ENCODE assay signal across 8 cellular contexts in genomic region chr13:108269601-108270328, GRCh38.
DNase-seq lines count a peak whose midpoint lies in the region; ATAC-seq lines count a peak whose summit lies in the region.

Gene TNFSF13B (plus strand): TSS chr13:108269718. CDS start chr13:108269896, 178 bp downstream.

- H3K9me3 Mint-ChIP-seq in dendritic cell treated with granulocyte-macrophage colony-stimulating factor and Interleukin-4, amounts not matched to agents 40 ng/mL and 50 ng/mL, for 4 days: no peaks in the 10 kb centered on the region
- no peaks in the 10 kb centered on the region for H3K9me3 Mint-ChIP-seq in memory B cell
- no peaks in the 10 kb centered on the region for H3K9me3 Mint-ChIP-seq in stimulated activated memory B cell treated with anti-CD40 and anti-IgM and Interleukin-4, amounts not matched to agents 10 μg/mL and 1 μg/mL and 100 μg/mL, for 72 hours

- ATAC-seq in GM21515 (IDR thresholded peaks at IDR 0.05; ENCODE audit: unreplicated experiment) (peak; percentile 74), memory B cell (ENCODE audit: low read depth) (peak; percentile 77)
- ATAC-seq in stimulated activated memory B cell treated with anti-CD40 and anti-IgM and Interleukin-4, amounts not matched to agents 10 μg/mL and 1 μg/mL and 100 μg/mL, for 72 hours: peak; percentile 88

- peak within 1 kb of the TSS; percentile 91 for H3K27ac Mint-ChIP-seq in dendritic cell treated with granulocyte-macrophage colony-stimulating factor and Interleukin-4, amounts not matched to agents 40 ng/mL and 50 ng/mL, for 4 days
- peak within 1 kb of the TSS; percentile 88 for H3K27ac Mint-ChIP-seq in memory B cell
- H3K27ac Mint-ChIP-seq in stimulated activated memory B cell treated with anti-CD40 and anti-IgM and Interleukin-4, amounts not matched to agents 10 μg/mL and 1 μg/mL and 100 μg/mL, for 72 hours: peak within 1 kb of the TSS; percentile 73

- H3K27me3 Mint-ChIP-seq in dendritic cell treated with granulocyte-macrophage colony-stimulating factor and Interleukin-4, amounts not matched to agents 40 ng/mL and 50 ng/mL, for 4 days: no peaks in the 10 kb centered on the region
- no peaks in the 10 kb centered on the region for H3K27me3 Mint-ChIP-seq in memory B cell
- H3K27me3 Mint-ChIP-seq in stimulated activated memory B cell treated with anti-CD40 and anti-IgM and Interleukin-4, amounts not matched to agents 10 μg/mL and 1 μg/mL and 100 μg/mL, for 72 hours: no peaks in the 10 kb centered on the region

- H3K36me3 Mint-ChIP-seq in dendritic cell treated with granulocyte-macrophage colony-stimulating factor and Interleukin-4, amounts not matched to agents 40 ng/mL and 50 ng/mL, for 4 days (ENCODE audit: low read depth): peaks cover 18% of the 10 kb centered on the region
- no peaks in the 10 kb centered on the region for H3K36me3 Mint-ChIP-seq in memory B cell
- peaks cover 1% of the 10 kb centered on the region for H3K36me3 Mint-ChIP-seq in stimulated activated memory B cell treated with anti-CD40 and anti-IgM and Interleukin-4, amounts not matched to agents 10 μg/mL and 1 μg/mL and 100 μg/mL, for 72 hours

- H3K4me3 Mint-ChIP-seq in dendritic cell treated with granulocyte-macrophage colony-stimulating factor and Interleukin-4, amounts not matched to agents 40 ng/mL and 50 ng/mL, for 4 days: peak within 1 kb of the TSS; percentile 86
- peak within 1 kb of the TSS; percentile 89 for H3K4me3 Mint-ChIP-seq in memory B cell
- peak within 1 kb of the TSS; percentile 69 for H3K4me3 Mint-ChIP-seq in stimulated activated memory B cell treated with anti-CD40 and anti-IgM and Interleukin-4, amounts not matched to agents 10 μg/mL and 1 μg/mL and 100 μg/mL, for 72 hours

- DNase-seq in ELR (ENCODE audit: low read depth) (peak; percentile 25), KG1 (lab: John Stamatoyannopoulos, UW) (peak; percentile 65), memory B cell (ENCODE audit: low spot score in 2 of 2) (peak; percentile 8 to 22), NCI-H2029 (lab: John Stamatoyannopoulos, UW) (no peak)
- DNase-seq in activated CD4-positive, CD25-positive, alpha-beta regulatory T cell treated with anti-CD3 and anti-CD28 coated beads, Interleukin-2, amount 50 U/mL, for 72 hours: peak; percentile 53

- intact Hi-C loops in dendritic cell treated with granulocyte-macrophage colony-stimulating factor and Interleukin-4, amounts not matched to agents 40 ng/mL and 50 ng/mL, for 4 days (cut with micrococcal nuclease): loop anchor here (5.0 kb wide), 1 partner anchor 52 kb away; the partner anchor contains the start of genes ABHD13 and LIG4

- H3K4me1 Mint-ChIP-seq in dendritic cell treated with granulocyte-macrophage colony-stimulating factor and Interleukin-4, amounts not matched to agents 40 ng/mL and 50 ng/mL, for 4 days (ENCODE audit: low read depth): peaks cover 41% of the 10 kb centered on the region
- H3K4me1 Mint-ChIP-seq in memory B cell: peaks cover 28% of the 10 kb centered on the region
- H3K4me1 Mint-ChIP-seq in stimulated activated memory B cell treated with anti-CD40 and anti-IgM and Interleukin-4, amounts not matched to agents 10 μg/mL and 1 μg/mL and 100 μg/mL, for 72 hours: peaks cover 34% of the 10 kb centered on the region
